Comparison of ENCODE assay signal across 9 cellular contexts in genomic region chr18:50429207-50429948, GRCh38. TPM values are rescaled to one million over a fixed set of nuclear protein-coding genes. Genes with fewer than 3 reads are reported as not detected.
A peak's percentile ranks its signal among the peaks of the same experiment; 100 is the strongest.
DNase-seq lines count a peak whose midpoint lies in the region; ATAC-seq and TF ChIP-seq lines count a peak whose summit lies in the region.
"Had no signal": no experiment of that assay in that cellular context is flagged by ENCODE, and none has a peak within 500 bp of the region (broad histone marks: within the 10 kb centered on the region; RNA-seq: fewer than 3 reads in every experiment).

No MANE protein-coding gene starts in this region.

- H3K4me2 ChIP-seq in DOHH2 (ENCODE audit: low read length) = no peak overlapping the region
- H3K4me2 ChIP-seq in SU-DHL-6 (ENCODE audit: low read depth, low read length, poor library complexity, severe bottlenecking) = no peak overlapping the region

- no peaks in the 10 kb centered on the region for H3K9me2 ChIP-seq in DOHH2 (replicated peaks; ENCODE audit: control insufficient read depth, low read length)
- H3K9me2 ChIP-seq in SU-DHL-6 (replicated peaks; ENCODE audit: insufficient read depth, low read length) = no peaks in the 10 kb centered on the region

- no peak overlapping the region for H2AFZ ChIP-seq in SU-DHL-6 (ENCODE audit: low read depth, low read length, severe bottlenecking)

- H3K9ac ChIP-seq in SU-DHL-6 (ENCODE audit: low read length) = no peak overlapping the region

- H4K20me1 ChIP-seq in DOHH2 (ENCODE audit: control insufficient read depth, insufficient read depth, low read depth, low read length) (no peaks in the 10 kb centered on the region), SU-DHL-6 (ENCODE audit: low read depth, low read length) (no peaks in the 10 kb centered on the region)

- ATAC-seq in upper lobe of right lung = peak; percentile 29
- ATAC-seq in HG02588 (IDR thresholded peaks at IDR 0.05; ENCODE audit: unreplicated experiment) = no peak
- ATAC-seq in HG03196 (IDR thresholded peaks at IDR 0.05; ENCODE audit: unreplicated experiment) = no peak
- no peak for ATAC-seq in HG03460 (IDR thresholded peaks at IDR 0.05; ENCODE audit: unreplicated experiment)

- intact Hi-C loops in upper lobe of right lung (cut with DNase I) = no loop called here

- H3K27ac ChIP-seq in DOHH2 (ENCODE audit: low read depth, low read length) (no peak overlapping the region), SU-DHL-6 (ENCODE audit: low read depth, low read length) (no peak overlapping the region), upper lobe of right lung (no peak overlapping the region)
- H3K27ac ChIP-seq: SJSA1 had no signal

- H3K4me3 ChIP-seq in DOHH2 (ENCODE audit: low read length) = no peak overlapping the region
- no peak overlapping the region for H3K4me3 ChIP-seq in SU-DHL-6 (ENCODE audit: insufficient read depth, low read length, poor library complexity, severe bottlenecking)
- no peak overlapping the region for H3K4me3 ChIP-seq in upper lobe of right lung
- H3K4me3 ChIP-seq: SJSA1 had no signal

- no peaks in the 10 kb centered on the region for H3K79me2 ChIP-seq in DOHH2 (ENCODE audit: control insufficient read depth, low read length)
- H3K79me2 ChIP-seq in SU-DHL-6 (ENCODE audit: insufficient read depth, low read length) = no peaks in the 10 kb centered on the region

- H3F3A ChIP-seq in DOHH2 (ENCODE audit: control insufficient read depth, insufficient read depth) (no peaks in the 10 kb centered on the region), SU-DHL-6 (ENCODE audit: insufficient read depth) (no peaks in the 10 kb centered on the region)

- peak; percentile 36 for DNase-seq in LHCN-M2 (ENCODE audit: low read depth)
- peak; percentile 9 for DNase-seq in hepatic stellate cell (ENCODE audit: low spot score)
- no peak for DNase-seq in upper lobe of right lung

- H3K9me3 ChIP-seq in DOHH2 (ENCODE audit: control insufficient read depth, insufficient read depth, low read length) = no peaks in the 10 kb centered on the region
- H3K9me3 ChIP-seq in SU-DHL-6 (ENCODE audit: insufficient read depth, low read length) = peaks cover 5% of the 10 kb centered on the region; the same call in 1 of the 2 replicates
- H3K9me3 ChIP-seq in upper lobe of right lung = peaks cover 3% of the 10 kb centered on the region

- peaks cover 10% of the 10 kb centered on the region; the same call in 1 of the 2 replicates for H3K27me3 ChIP-seq in DOHH2 (ENCODE audit: control insufficient read depth, low read length)
- no peaks in the 10 kb centered on the region for H3K27me3 ChIP-seq in SU-DHL-6 (ENCODE audit: low read length)
- no peaks in the 10 kb centered on the region for H3K27me3 ChIP-seq in upper lobe of right lung

- TF ChIP-seq CTCF in DOHH2 (IDR thresholded peaks at IDR 0.05; ENCODE audit: low read depth, low read length, poor library complexity, severe bottlenecking) = peak; percentile 66
- TF ChIP-seq CTCF in SU-DHL-6 (IDR thresholded peaks at IDR 0.05; ENCODE audit: insufficient read depth, low read length, poor library complexity, severe bottlenecking) = peak; percentile 61
- TF ChIP-seq CTCF in upper lobe of right lung (IDR thresholded peaks at IDR 0.05) = peak; percentile 58

- H3K36me3 ChIP-seq in DOHH2 (ENCODE audit: control insufficient read depth, low read length) (no peaks in the 10 kb centered on the region), SU-DHL-6 (ENCODE audit: low read length) (no peaks in the 10 kb centered on the region), upper lobe of right lung (no peaks in the 10 kb centered on the region)
- H3K36me3 ChIP-seq: SJSA1 had no signal

- H3K4me1 ChIP-seq in DOHH2 (ENCODE audit: control insufficient read depth, low read length) (no peaks in the 10 kb centered on the region), upper lobe of right lung (no peaks in the 10 kb centered on the region)
- H3K4me1 ChIP-seq: SJSA1 had no signal

RNA-seq across cellular contexts. Expression of gene SKA1, which starts 54.5 kb away (rescaled TPM):
- total RNA-seq in LHCN-M2 (2014; rRNA removed) (44.1 and 47.3 TPM in 2 replicates), upper lobe of right lung (0.52 TPM)
- polyA plus RNA-seq in LHCN-M2 (2012) = 8.6 TPM

Comparison
In these comparisons a context has a peak if more than half of its experiments do, and no peak if none do; other contexts are left out.
1. RNA of gene SKA1, which starts 54.5 kb away (total RNA-seq): 44.1 to 47.3 TPM in LHCN-M2; 0.52 TPM in upper lobe of right lung (single experiment); every median in the first group is over 10 times any median in the second.
2. Peak in every context shown above with its lines, with median percentiles within 50 percentile points of each other: CTCF ChIP-seq.